19 cellular contexts compared by ENCODE assay signal in genomic region chr7:158145370-158145769, GRCh38.
"Had no signal": no experiment of that assay in that cellular context is flagged by ENCODE, and none has a peak within 500 bp of the region (broad histone marks: within the 10 kb centered on the region; RNA-seq: fewer than 3 reads in every experiment).

No MANE protein-coding gene starts in this region.

- H3K4me2 ChIP-seq: hepatocyte had no signal

- H3K36me3 Mint-ChIP-seq: memory B cell had no signal

- ATAC-seq: effector memory CD8-positive, alpha-beta T cell; foreskin keratinocyte; gastroesophageal sphincter; heart left ventricle; left cardiac atrium; left lung; left ventricle myocardium superior had no signal

- H3K27me3 Mint-ChIP-seq: dendritic cell treated with granulocyte-macrophage colony-stimulating factor and Interleukin-4, amounts not matched to agents 40 ng/mL and 50 ng/mL, for 4 days; effector memory CD8-positive, alpha-beta T cell; memory B cell had no signal

- H3K4me1 Mint-ChIP-seq: memory B cell had no signal

- H3K4me3 Mint-ChIP-seq: dendritic cell treated with granulocyte-macrophage colony-stimulating factor and Interleukin-4, amounts not matched to agents 40 ng/mL and 50 ng/mL, for 4 days; effector memory CD8-positive, alpha-beta T cell; memory B cell had no signal

- H3K9me3 Mint-ChIP-seq: effector memory CD8-positive, alpha-beta T cell had no signal

- H3K4me3 ChIP-seq: colonic mucosa, esophagus muscularis mucosa, gastroesophageal sphincter, heart left ventricle, hepatocyte, left lung, lung had no signal

- DNase-seq: colonic mucosa; cortex of kidney; effector CD8-positive, alpha-beta T cell; effector memory CD8-positive, alpha-beta T cell; foreskin keratinocyte; heart left ventricle; hypothalamus; left cardiac atrium; left lung; left ventricle myocardium superior; mammary epithelial cell; mesendoderm; midbrain had no signal

- H3K79me2 ChIP-seq: hepatocyte had no signal

- H3K27ac ChIP-seq: colonic mucosa, esophagus muscularis mucosa, foreskin keratinocyte, gastroesophageal sphincter, heart left ventricle, hepatocyte, left lung had no signal

- H3K36me3 ChIP-seq: colonic mucosa, esophagus muscularis mucosa, gastroesophageal sphincter, heart left ventricle, left lung had no signal

- H3K27ac Mint-ChIP-seq: dendritic cell treated with granulocyte-macrophage colony-stimulating factor and Interleukin-4, amounts not matched to agents 40 ng/mL and 50 ng/mL, for 4 days; effector memory CD8-positive, alpha-beta T cell; memory B cell had no signal

- H3K27me3 ChIP-seq: colonic mucosa, esophagus muscularis mucosa, foreskin keratinocyte, gastroesophageal sphincter, heart left ventricle, hepatocyte, left lung had no signal

- H2AFZ ChIP-seq: hepatocyte had no signal

- H3K4me1 ChIP-seq: colonic mucosa, esophagus muscularis mucosa, foreskin keratinocyte, gastroesophageal sphincter, heart left ventricle, left lung had no signal

- H3K9me3 ChIP-seq: colonic mucosa had no signal
